Comparison of ENCODE assay signal across 11 cellular contexts in genomic region chr10:28839600-28840007, GRCh38.
DNase-seq lines count a peak whose midpoint lies in the region; ATAC-seq, FAIRE-seq and TF ChIP-seq lines count a peak whose summit lies in the region.
"Had no signal": no experiment of that assay in that cellular context is flagged by ENCODE, and none has a peak within 500 bp of the region (broad histone marks: within the 10 kb centered on the region; RNA-seq: fewer than 3 reads in every experiment).

No MANE protein-coding gene starts in this region.

- H3K9me3 ChIP-seq in astrocyte (ENCODE audit: insufficient read depth, low read depth, low read length) = peaks cover 5% of the 10 kb centered on the region
- no peaks in the 10 kb centered on the region for H3K9me3 ChIP-seq in uterus
- H3K9me3 ChIP-seq in transverse colon = no peaks in the 10 kb centered on the region

- POLR2A ChIA-PET in GM10248 (lab: Yijun Ruan, JAX) = no interaction called here

- H3K36me3 Mint-ChIP-seq in astrocyte (ENCODE audit: low read depth, unreplicated experiment) = no peaks in the 10 kb centered on the region
- H3K36me3 Mint-ChIP-seq: brain had no signal

- in situ Hi-C loops in transverse colon (cut with MboI; ENCODE audit: low pct_ligation_motif_present in 1 of 4, low pct_unique_long_range_greater_than_20kb in 1 of 4, low sequenced_read_pairs in 3 of 4) = no loop called here

- H3K4me3 ChIP-seq in astrocyte (ENCODE audit: insufficient read depth, low read depth, low read length) = no peak overlapping the region
- no peak overlapping the region for H3K4me3 ChIP-seq in kidney epithelial cell (ENCODE audit: low read depth, low read length)
- no peak overlapping the region for H3K4me3 ChIP-seq in uterus
- H3K4me3 ChIP-seq in transverse colon = no peak overlapping the region

- H4K20me1 ChIP-seq in astrocyte (ENCODE audit: insufficient read depth, low read length) = no peaks in the 10 kb centered on the region

- TF ChIP-seq POLR2A in uterus (IDR thresholded peaks at IDR 0.05) = no peak
- no peak for TF ChIP-seq POLR2A in transverse colon (IDR thresholded peaks at IDR 0.05)

- H3K27me3 Mint-ChIP-seq in astrocyte (ENCODE audit: low read depth, unreplicated experiment) = no peaks in the 10 kb centered on the region

- no peak overlapping the region for H3K9ac ChIP-seq in astrocyte (ENCODE audit: low read length)

- 26 to 36% methylated on average over 3 to 6 of the region's 6 CpGs for WGBS in transverse colon (ENCODE audit: low coverage in 1 of 2), 2 donors

- H3K27ac ChIP-seq in astrocyte (ENCODE audit: low read depth, low read length) (peak overlapping the region; percentile 33), uterus (peak overlapping the region; percentile 62 to 79), transverse colon (peak overlapping the region in 1 of 4 donors; percentile 5)

- H3K9me3 Mint-ChIP-seq in astrocyte (ENCODE audit: unreplicated experiment) = no peaks in the 10 kb centered on the region

- DNase-seq in SHP77 (lab: John Stamatoyannopoulos, UW) (peak; percentile 30 to 36), SHP77 treated with DMSO at 0.1 percent for 48 hours (lab: John Stamatoyannopoulos, UW) (no peak), astrocyte (ENCODE audit: low read depth) (peak; percentile 80), kidney epithelial cell (ENCODE audit: low read depth) (peak; percentile 37), uterus (peak; percentile 40 to 77), GM10248 (ENCODE audit: extremely low spot score) (no peak), transverse colon (no peak)
- DNase-seq: activated CD8-positive, alpha-beta memory T cell treated with anti-CD3 and anti-CD28 coated beads for 24 hours; retina had no signal

- H3K79me2 ChIP-seq in astrocyte (ENCODE audit: insufficient read depth, low read length) = no peaks in the 10 kb centered on the region

- H3K4me1 Mint-ChIP-seq in astrocyte (ENCODE audit: low read depth, unreplicated experiment) = peaks cover 40% of the 10 kb centered on the region

- H3K36me3 ChIP-seq in astrocyte (ENCODE audit: insufficient read depth, low read length) (no peaks in the 10 kb centered on the region), kidney epithelial cell (ENCODE audit: control insufficient read depth, insufficient read depth, low read length) (no peaks in the 10 kb centered on the region), uterus (no peaks in the 10 kb centered on the region), transverse colon (no peaks in the 10 kb centered on the region)

- no peak for TF ChIP-seq EP300 in transverse colon (IDR thresholded peaks at IDR 0.05; ENCODE audit: low read depth)

- CTCF ChIA-PET in GM10248 (lab: Yijun Ruan, JAX) = interaction anchor here (0.8 to 1.3 kb wide), 2 partner anchors 22 to 465 kb away, joined by 3 to 4 read pairs; no protein-coding TSS in a partner anchor

- H3K27ac Mint-ChIP-seq in astrocyte (ENCODE audit: unreplicated experiment) = peak overlapping the region; percentile 54
- H3K27ac Mint-ChIP-seq: brain had no signal

- FAIRE-seq in astrocyte (lab: Jason Lieb, UNC) = no peak

- ATAC-seq in HG03432 (IDR thresholded peaks at IDR 0.05; ENCODE audit: unreplicated experiment) = no peak

- intact Hi-C loops in uterus (cut with DNase I; ENCODE audit: low total_unique reads) (no loop called here), transverse colon (cut with DNase I; ENCODE audit: low total_unique reads) (no loop called here)

- no peak overlapping the region for H2AFZ ChIP-seq in astrocyte (ENCODE audit: low read depth, low read length)

- TF ChIP-seq CTCF in astrocyte (IDR thresholded peaks at IDR 0.05; ENCODE audit: insufficient read depth, low read depth, low read length) (no peak), kidney epithelial cell (IDR thresholded peaks at IDR 0.05; ENCODE audit: insufficient read depth, low read length, poor library complexity, severe bottlenecking) (no peak), uterus (IDR thresholded peaks at IDR 0.05) (no peak), GM10248 (IDR thresholded peaks at IDR 0.05; ENCODE audit: control extremely low read depth, extremely low read depth, low read depth, missing control alignments) (no peak), transverse colon (IDR thresholded peaks at IDR 0.05) (no peak)

- H3K27me3 ChIP-seq in astrocyte (ENCODE audit: insufficient read depth, low read length) = no peaks in the 10 kb centered on the region
- H3K27me3 ChIP-seq in kidney epithelial cell (ENCODE audit: control insufficient read depth, insufficient read depth, low read length) = no peaks in the 10 kb centered on the region
- no peaks in the 10 kb centered on the region for H3K27me3 ChIP-seq in uterus
- H3K27me3 ChIP-seq in transverse colon = no peaks in the 10 kb centered on the region

- no peak overlapping the region for H3K4me3 Mint-ChIP-seq in astrocyte (ENCODE audit: unreplicated experiment)
- H3K4me3 Mint-ChIP-seq: brain had no signal

- H3K4me1 ChIP-seq in astrocyte (ENCODE audit: insufficient read depth, low read length) = peaks cover 34% of the 10 kb centered on the region
- H3K4me1 ChIP-seq in uterus = peaks cover 0 to 6% of the 10 kb centered on the region in 2 donors
- H3K4me1 ChIP-seq in transverse colon = peaks cover 0 to 10% (median 0%) of the 10 kb centered on the region in 4 donors

- peak overlapping the region; percentile 49 for H3K4me2 ChIP-seq in astrocyte (ENCODE audit: low read length)

Comparison
In these comparisons a context has a peak if more than half of its experiments do, and no peak if none do; other contexts are left out.
1. DNase-seq: peak in SHP77 (2 of 2), astrocyte (single experiment), kidney epithelial cell (single experiment) and uterus (2 of 2); none in SHP77 treated with DMSO at 0.1 percent for 48 hours (single experiment), GM10248 (single experiment) and transverse colon (single experiment).